Comparison of ENCODE assay signal across 1 cellular context in the genomic region with DNA sequence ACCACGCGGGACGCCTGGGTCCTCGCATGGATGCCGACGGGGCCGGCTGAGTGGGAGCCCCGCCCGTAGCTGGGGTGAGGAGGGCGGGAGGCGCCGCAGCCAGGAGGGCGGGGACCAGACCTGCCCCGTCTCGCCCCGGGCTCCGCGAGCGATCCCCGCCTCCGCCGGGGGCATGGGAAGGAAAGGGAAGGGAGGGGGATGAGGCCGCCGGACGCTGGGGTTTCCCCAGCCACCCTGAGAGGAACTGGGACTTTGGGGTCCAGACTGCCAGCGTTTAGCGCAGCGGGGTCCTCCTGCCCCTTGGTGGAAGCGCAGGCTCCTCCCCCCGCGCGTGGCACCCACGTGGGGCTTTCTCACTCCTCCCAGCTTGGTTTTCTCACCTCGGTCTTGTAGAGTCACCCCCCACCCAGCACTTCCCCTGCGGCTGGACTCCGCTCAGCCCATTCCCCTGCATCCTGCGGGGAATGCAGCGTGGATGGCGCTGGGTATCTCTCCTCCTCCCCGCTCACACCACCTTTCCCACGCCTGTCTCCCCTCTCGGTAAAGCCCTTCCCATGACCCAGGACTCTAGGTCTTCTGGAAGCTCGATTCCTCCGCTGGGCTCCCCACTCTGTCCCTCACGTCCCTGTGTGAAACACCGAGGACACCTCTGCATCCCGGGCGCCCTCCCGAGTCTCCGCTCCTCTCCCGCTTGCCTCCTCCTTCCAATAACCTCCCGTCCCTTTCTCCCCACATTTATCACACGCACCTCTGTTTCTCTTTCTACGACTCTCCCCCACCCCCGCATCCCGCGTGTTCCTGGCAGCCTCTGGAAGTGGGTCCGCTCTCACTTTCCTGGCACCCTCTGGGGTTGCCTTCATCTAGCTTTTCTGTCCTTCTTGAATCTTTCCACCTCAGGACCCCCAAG.
TF ChIP-seq lines count a peak whose summit lies in the region.

No MANE protein-coding gene starts in this region.

TF ChIP-seq in K562, 482 proteins besides CTCF, POLR2A, EP300 and RAD21 (continued from another document and continues in another):
- TF ChIP-seq, protein P1, sequence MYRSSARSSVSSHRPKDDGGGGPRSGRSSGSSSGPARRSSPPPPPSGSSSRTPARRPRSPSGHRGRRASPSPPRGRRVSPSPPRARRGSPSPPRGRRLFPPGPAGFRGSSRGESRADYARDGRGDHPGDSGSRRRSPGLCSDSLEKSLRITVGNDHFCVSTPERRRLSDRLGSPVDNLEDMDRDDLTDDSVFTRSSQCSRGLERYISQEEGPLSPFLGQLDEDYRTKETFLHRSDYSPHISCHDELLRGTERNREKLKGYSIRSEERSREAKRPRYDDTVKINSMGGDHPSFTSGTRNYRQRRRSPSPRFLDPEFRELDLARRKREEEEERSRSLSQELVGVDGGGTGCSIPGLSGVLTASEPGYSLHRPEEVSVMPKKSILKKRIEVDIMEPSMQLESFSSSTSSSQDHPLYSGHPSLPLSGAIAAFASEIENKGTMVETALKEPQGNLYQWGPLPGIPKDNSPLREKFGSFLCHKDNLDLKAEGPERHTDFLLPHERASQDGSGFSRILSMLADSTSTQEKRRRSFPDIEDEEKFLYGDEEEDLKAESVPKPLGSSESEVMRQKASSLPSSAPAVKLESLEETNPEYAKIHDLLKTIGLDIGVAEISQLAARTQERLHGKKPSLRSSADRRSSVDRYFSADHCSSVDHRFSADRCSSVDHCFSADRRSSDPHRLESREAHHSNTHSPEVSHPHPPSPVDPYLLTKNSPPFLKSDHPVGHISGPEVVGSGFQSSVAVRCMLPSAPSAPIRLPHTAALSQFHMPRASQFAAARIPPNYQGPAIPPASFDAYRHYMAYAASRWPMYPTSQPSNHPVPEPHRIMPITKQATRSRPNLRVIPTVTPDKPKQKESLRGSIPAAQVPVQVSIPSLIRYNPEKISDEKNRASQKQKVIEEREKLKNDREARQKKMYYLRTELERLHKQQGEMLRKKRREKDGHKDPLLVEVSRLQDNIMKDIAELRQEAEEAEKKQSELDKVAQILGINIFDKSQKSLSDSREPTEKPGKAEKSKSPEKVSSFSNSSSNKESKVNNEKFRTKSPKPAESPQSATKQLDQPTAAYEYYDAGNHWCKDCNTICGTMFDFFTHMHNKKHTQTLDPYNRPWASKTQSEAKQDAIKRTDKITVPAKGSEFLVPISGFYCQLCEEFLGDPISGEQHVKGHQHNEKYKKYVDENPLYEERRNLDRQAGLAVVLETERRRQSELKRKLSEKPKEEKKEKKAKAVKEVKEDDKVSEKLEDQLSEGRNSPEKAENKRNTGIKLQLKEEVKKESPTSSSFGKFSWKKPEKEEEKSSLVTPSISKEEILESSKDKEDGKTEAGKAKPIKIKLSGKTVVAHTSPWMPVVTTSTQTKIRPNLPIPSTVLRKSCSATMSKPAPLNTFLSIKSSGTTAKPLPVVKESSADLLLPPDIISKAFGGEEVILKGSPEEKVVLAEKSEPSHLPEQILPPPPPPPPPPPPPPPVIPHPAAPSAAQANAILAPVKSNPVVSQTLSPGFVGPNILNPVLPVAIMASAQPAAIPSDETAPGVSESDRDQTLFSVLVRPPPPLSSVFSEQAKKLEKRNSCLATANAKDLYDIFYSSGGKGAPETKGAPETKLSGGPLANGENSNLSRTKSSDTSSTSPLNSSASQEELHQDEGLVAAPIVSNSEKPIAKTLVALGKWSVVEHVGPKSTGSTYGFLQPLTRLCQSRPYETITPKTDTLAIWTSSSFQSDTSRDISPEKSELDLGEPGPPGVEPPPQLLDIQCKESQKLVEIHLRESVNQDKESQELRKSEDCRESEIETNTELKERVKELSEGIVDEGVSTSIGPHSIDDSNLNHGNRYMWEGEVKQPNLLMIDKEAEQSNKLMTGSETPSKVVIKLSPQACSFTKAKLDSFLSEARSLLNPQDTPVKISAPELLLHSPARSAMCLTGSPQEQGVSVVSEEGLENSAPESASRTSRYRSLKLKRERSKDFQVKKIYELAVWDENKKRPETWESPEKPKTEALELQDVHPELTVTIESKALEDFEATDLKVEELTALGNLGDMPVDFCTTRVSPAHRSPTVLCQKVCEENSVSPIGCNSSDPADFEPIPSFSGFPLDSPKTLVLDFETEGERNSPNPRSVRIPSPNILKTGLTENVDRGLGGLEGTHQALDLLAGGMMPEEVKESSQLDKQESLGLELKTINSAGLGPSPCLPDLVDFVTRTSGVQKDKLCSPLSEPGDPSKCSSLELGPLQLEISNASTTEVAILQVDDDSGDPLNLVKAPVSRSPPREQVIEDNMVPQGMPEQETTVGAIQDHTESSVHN (IDR thresholded peaks at IDR 0.05; ENCODE audit: borderline replicate concordance in 1 of 2, low read depth in 1 of 2), result no peak
- TF ChIP-seq NR2F6 (CRISPR knock-in tag; IDR thresholded peaks at IDR 0.05), result no peak
- TF ChIP-seq, protein P2, sequence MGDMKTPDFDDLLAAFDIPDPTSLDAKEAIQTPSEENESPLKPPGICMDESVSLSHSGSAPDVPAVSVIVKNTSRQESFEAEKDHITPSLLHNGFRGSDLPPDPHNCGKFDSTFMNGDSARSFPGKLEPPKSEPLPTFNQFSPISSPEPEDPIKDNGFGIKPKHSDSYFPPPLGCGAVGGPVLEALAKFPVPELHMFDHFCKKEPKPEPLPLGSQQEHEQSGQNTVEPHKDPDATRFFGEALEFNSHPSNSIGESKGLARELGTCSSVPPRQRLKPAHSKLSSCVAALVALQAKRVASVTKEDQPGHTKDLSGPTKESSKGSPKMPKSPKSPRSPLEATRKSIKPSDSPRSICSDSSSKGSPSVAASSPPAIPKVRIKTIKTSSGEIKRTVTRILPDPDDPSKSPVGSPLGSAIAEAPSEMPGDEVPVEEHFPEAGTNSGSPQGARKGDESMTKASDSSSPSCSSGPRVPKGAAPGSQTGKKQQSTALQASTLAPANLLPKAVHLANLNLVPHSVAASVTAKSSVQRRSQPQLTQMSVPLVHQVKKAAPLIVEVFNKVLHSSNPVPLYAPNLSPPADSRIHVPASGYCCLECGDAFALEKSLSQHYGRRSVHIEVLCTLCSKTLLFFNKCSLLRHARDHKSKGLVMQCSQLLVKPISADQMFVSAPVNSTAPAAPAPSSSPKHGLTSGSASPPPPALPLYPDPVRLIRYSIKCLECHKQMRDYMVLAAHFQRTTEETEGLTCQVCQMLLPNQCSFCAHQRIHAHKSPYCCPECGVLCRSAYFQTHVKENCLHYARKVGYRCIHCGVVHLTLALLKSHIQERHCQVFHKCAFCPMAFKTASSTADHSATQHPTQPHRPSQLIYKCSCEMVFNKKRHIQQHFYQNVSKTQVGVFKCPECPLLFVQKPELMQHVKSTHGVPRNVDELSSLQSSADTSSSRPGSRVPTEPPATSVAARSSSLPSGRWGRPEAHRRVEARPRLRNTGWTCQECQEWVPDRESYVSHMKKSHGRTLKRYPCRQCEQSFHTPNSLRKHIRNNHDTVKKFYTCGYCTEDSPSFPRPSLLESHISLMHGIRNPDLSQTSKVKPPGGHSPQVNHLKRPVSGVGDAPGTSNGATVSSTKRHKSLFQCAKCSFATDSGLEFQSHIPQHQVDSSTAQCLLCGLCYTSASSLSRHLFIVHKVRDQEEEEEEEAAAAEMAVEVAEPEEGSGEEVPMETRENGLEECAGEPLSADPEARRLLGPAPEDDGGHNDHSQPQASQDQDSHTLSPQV (IDR thresholded peaks at IDR 0.05), result no peak
- TF ChIP-seq BCOR (IDR thresholded peaks at IDR 0.05), result no peak
- no peak for TF ChIP-seq CEBPG (CRISPR knock-in tag; IDR thresholded peaks at IDR 0.05)
- TF ChIP-seq CEBPG (tag; conservative IDR thresholded peaks at IDR 0.05 in 1 of 2, IDR thresholded peaks at IDR 0.05 in 1 of 2), result no peak
- TF ChIP-seq FOSL1 (tag; conservative IDR thresholded peaks at IDR 0.05), result no peak
- no peak for TF ChIP-seq CSDE1 (IDR thresholded peaks at IDR 0.05)
- TF ChIP-seq, protein P3, sequence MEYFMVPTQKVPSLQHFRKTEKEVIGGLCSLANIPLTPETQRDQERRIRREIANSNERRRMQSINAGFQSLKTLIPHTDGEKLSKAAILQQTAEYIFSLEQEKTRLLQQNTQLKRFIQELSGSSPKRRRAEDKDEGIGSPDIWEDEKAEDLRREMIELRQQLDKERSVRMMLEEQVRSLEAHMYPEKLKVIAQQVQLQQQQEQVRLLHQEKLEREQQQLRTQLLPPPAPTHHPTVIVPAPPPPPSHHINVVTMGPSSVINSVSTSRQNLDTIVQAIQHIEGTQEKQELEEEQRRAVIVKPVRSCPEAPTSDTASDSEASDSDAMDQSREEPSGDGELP (CRISPR knock-in tag; IDR thresholded peaks at IDR 0.05; ENCODE audit: borderline replicate concordance), result 0 out of 2 replicates have a peak, but pooled peaks have one; percentile 43
- 0 out of 2 replicates have a peak, but pooled peaks have one; percentile 34 for TF ChIP-seq HNRNPL (IDR thresholded peaks at IDR 0.05; ENCODE audit: low read depth, low read length)
- TF ChIP-seq ZNF57 (CRISPR knock-in tag; IDR thresholded peaks at IDR 0.05), result no peak
- TF ChIP-seq, protein P4, sequence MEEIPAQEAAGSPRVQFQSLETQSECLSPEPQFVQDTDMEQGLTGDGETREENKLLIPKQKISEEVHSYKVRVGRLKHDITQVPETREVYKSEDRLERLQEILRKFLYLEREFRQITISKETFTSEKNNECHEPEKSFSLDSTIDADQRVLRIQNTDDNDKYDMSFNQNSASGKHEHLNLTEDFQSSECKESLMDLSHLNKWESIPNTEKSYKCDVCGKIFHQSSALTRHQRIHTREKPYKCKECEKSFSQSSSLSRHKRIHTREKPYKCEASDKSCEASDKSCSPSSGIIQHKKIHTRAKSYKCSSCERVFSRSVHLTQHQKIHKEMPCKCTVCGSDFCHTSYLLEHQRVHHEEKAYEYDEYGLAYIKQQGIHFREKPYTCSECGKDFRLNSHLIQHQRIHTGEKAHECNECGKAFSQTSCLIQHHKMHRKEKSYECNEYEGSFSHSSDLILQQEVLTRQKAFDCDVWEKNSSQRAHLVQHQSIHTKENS (CRISPR knock-in tag; IDR thresholded peaks at IDR 0.05), result no peak
- no peak; the same call in 1 of the 2 replicates for TF ChIP-seq PRMT5 (CRISPR knock-in tag; IDR thresholded peaks at IDR 0.05)
- no peak for TF ChIP-seq NFXL1 (CRISPR knock-in tag; IDR thresholded peaks at IDR 0.05)
- no peak for TF ChIP-seq TCF3 (CRISPR knock-in tag; IDR thresholded peaks at IDR 0.05)
- no peak for TF ChIP-seq ZNF445 (CRISPR knock-in tag; IDR thresholded peaks at IDR 0.05; ENCODE audit: low read depth)
- TF ChIP-seq, protein P5, sequence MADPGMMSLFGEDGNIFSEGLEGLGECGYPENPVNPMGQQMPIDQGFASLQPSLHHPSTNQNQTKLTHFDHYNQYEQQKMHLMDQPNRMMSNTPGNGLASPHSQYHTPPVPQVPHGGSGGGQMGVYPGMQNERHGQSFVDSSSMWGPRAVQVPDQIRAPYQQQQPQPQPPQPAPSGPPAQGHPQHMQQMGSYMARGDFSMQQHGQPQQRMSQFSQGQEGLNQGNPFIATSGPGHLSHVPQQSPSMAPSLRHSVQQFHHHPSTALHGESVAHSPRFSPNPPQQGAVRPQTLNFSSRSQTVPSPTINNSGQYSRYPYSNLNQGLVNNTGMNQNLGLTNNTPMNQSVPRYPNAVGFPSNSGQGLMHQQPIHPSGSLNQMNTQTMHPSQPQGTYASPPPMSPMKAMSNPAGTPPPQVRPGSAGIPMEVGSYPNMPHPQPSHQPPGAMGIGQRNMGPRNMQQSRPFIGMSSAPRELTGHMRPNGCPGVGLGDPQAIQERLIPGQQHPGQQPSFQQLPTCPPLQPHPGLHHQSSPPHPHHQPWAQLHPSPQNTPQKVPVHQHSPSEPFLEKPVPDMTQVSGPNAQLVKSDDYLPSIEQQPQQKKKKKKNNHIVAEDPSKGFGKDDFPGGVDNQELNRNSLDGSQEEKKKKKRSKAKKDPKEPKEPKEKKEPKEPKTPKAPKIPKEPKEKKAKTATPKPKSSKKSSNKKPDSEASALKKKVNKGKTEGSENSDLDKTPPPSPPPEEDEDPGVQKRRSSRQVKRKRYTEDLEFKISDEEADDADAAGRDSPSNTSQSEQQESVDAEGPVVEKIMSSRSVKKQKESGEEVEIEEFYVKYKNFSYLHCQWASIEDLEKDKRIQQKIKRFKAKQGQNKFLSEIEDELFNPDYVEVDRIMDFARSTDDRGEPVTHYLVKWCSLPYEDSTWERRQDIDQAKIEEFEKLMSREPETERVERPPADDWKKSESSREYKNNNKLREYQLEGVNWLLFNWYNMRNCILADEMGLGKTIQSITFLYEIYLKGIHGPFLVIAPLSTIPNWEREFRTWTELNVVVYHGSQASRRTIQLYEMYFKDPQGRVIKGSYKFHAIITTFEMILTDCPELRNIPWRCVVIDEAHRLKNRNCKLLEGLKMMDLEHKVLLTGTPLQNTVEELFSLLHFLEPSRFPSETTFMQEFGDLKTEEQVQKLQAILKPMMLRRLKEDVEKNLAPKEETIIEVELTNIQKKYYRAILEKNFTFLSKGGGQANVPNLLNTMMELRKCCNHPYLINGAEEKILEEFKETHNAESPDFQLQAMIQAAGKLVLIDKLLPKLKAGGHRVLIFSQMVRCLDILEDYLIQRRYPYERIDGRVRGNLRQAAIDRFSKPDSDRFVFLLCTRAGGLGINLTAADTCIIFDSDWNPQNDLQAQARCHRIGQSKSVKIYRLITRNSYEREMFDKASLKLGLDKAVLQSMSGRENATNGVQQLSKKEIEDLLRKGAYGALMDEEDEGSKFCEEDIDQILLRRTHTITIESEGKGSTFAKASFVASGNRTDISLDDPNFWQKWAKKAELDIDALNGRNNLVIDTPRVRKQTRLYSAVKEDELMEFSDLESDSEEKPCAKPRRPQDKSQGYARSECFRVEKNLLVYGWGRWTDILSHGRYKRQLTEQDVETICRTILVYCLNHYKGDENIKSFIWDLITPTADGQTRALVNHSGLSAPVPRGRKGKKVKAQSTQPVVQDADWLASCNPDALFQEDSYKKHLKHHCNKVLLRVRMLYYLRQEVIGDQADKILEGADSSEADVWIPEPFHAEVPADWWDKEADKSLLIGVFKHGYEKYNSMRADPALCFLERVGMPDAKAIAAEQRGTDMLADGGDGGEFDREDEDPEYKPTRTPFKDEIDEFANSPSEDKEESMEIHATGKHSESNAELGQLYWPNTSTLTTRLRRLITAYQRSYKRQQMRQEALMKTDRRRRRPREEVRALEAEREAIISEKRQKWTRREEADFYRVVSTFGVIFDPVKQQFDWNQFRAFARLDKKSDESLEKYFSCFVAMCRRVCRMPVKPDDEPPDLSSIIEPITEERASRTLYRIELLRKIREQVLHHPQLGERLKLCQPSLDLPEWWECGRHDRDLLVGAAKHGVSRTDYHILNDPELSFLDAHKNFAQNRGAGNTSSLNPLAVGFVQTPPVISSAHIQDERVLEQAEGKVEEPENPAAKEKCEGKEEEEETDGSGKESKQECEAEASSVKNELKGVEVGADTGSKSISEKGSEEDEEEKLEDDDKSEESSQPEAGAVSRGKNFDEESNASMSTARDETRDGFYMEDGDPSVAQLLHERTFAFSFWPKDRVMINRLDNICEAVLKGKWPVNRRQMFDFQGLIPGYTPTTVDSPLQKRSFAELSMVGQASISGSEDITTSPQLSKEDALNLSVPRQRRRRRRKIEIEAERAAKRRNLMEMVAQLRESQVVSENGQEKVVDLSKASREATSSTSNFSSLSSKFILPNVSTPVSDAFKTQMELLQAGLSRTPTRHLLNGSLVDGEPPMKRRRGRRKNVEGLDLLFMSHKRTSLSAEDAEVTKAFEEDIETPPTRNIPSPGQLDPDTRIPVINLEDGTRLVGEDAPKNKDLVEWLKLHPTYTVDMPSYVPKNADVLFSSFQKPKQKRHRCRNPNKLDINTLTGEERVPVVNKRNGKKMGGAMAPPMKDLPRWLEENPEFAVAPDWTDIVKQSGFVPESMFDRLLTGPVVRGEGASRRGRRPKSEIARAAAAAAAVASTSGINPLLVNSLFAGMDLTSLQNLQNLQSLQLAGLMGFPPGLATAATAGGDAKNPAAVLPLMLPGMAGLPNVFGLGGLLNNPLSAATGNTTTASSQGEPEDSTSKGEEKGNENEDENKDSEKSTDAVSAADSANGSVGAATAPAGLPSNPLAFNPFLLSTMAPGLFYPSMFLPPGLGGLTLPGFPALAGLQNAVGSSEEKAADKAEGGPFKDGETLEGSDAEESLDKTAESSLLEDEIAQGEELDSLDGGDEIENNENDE (IDR thresholded peaks at IDR 0.05; ENCODE audit: low read depth, low read length), result no peak
- TF ChIP-seq WHSC1 (IDR thresholded peaks at IDR 0.05; ENCODE audit: low read length), result no peak
- peak; percentile 56 for TF ChIP-seq RBBP5 (IDR thresholded peaks at IDR 0.05; ENCODE audit: borderline replicate concordance, insufficient read depth, low read length, poor library complexity, severe bottlenecking)
- peak; percentile 57; the same call in 1 of the 2 replicates for TF ChIP-seq RUNX1 (IDR thresholded peaks at IDR 0.05; ENCODE audit: low read depth)
